13 cellular contexts compared by ENCODE assay signal in genomic region chr16:87836844-87837581, GRCh38. TPM values are rescaled to one million over a fixed set of nuclear protein-coding genes. Genes with fewer than 3 reads are reported as not detected.
DNase-seq lines count a peak whose midpoint lies in the region; ATAC-seq lines count a peak whose summit lies in the region.
"Had no signal": no experiment of that assay in that cellular context is flagged by ENCODE, and none has a peak within 500 bp of the region (broad histone marks: within the 10 kb centered on the region; RNA-seq: fewer than 3 reads in every experiment).

No MANE protein-coding gene starts in this region.

- H3K36me3 Mint-ChIP-seq in stimulated activated naive CD8-positive, alpha-beta T cell treated with anti-CD3 and anti-CD28 coated beads, Interleukin-15, Interleukin-2, amounts not matched to agents 100 ng/mL and 50 ng/mL, for 24 hours (ENCODE audit: low read depth): peaks cover 61% of the 10 kb centered on the region

- no peaks in the 10 kb centered on the region for H3K9me3 ChIP-seq in aorta (ENCODE audit: control insufficient read depth, low read length)

- no peak for ATAC-seq in stimulated activated naive CD8-positive, alpha-beta T cell treated with anti-CD3 and anti-CD28 coated beads, Interleukin-15, Interleukin-2, amounts not matched to agents 100 U/mL and 50 U/mL, for 24 hours
- ATAC-seq in left lobe of liver (peak; percentile 2), aorta (ENCODE audit: low FRiP score) (peak; percentile 44), HG02970 (IDR thresholded peaks at IDR 0.05; ENCODE audit: low FRiP score, unreplicated experiment) (no peak), GM21390 (IDR thresholded peaks at IDR 0.05; ENCODE audit: unreplicated experiment) (no peak)
- ATAC-seq: naive thymus-derived CD8-positive, alpha-beta T cell had no signal

- no peaks in the 10 kb centered on the region for H3K4me1 Mint-ChIP-seq in stimulated activated naive CD8-positive, alpha-beta T cell treated with anti-CD3 and anti-CD28 coated beads, Interleukin-15, Interleukin-2, amounts not matched to agents 100 ng/mL and 50 ng/mL, for 24 hours (ENCODE audit: low read depth)

- no peaks in the 10 kb centered on the region for H3K4me1 ChIP-seq in aorta (ENCODE audit: control insufficient read depth in 1 of 2, insufficient read depth in 2 of 2, low read length in 2 of 2)

- H3K4me3 Mint-ChIP-seq in stimulated activated naive CD8-positive, alpha-beta T cell treated with anti-CD3 and anti-CD28 coated beads, Interleukin-15, Interleukin-2, amounts not matched to agents 100 ng/mL and 50 ng/mL, for 24 hours: no peak overlapping the region
- H3K4me3 Mint-ChIP-seq: B cell had no signal

- H3K27ac Mint-ChIP-seq in stimulated activated naive CD8-positive, alpha-beta T cell treated with anti-CD3 and anti-CD28 coated beads, Interleukin-15, Interleukin-2, amounts not matched to agents 100 ng/mL and 50 ng/mL, for 24 hours: peak overlapping the region; percentile 74
- H3K27ac Mint-ChIP-seq: B cell had no signal

- WGBS in aorta, 2 donors: 81 to 85% methylated on average over 17 of the region's 17 CpGs

- DNase-seq in stimulated activated naive CD8-positive, alpha-beta T cell treated with anti-CD3 and anti-CD28 coated beads, Interleukin-15, Interleukin-2, amounts not matched to agents 100 U/mL and 50 U/mL, for 24 hours: no peak
- peak; percentile 94 to 95 for DNase-seq in dermis microvascular lymphatic vessel endothelial cell (ENCODE audit: low read depth in 2 of 2)
- DNase-seq in left lobe of liver (ENCODE audit: low spot score): no peak
- DNase-seq in aorta: no peak
- DNase-seq in effector CD8-positive, alpha-beta T cell (lab: John Stamatoyannopoulos, UW): no peak
- DNase-seq: activated CD4-positive, alpha-beta T cell treated with anti-CD3 and anti-CD28 coated beads, Interleukin-2, amount 50 U/mL, for 48 hours; amniotic stem cell; naive thymus-derived CD8-positive, alpha-beta T cell; NCI-H1930 had no signal

- intact Hi-C loops in aorta (cut with DNase I): loop anchor here in 1 of 2 donors (5.0 kb wide), 1 partner anchor 45 kb away; no protein-coding TSS in a partner anchor

- H3K9me3 Mint-ChIP-seq in stimulated activated naive CD8-positive, alpha-beta T cell treated with anti-CD3 and anti-CD28 coated beads, Interleukin-15, Interleukin-2, amounts not matched to agents 100 ng/mL and 50 ng/mL, for 24 hours: no peaks in the 10 kb centered on the region
- H3K9me3 Mint-ChIP-seq: naive thymus-derived CD8-positive, alpha-beta T cell had no signal

- H3K27me3 Mint-ChIP-seq in stimulated activated naive CD8-positive, alpha-beta T cell treated with anti-CD3 and anti-CD28 coated beads, Interleukin-15, Interleukin-2, amounts not matched to agents 100 ng/mL and 50 ng/mL, for 24 hours: no peaks in the 10 kb centered on the region
- H3K27me3 Mint-ChIP-seq: B cell; naive thymus-derived CD8-positive, alpha-beta T cell had no signal

- no peaks in the 10 kb centered on the region for H3K27me3 ChIP-seq in aorta (ENCODE audit: control insufficient read depth in 1 of 2, insufficient read depth in 2 of 2, low read length in 1 of 2)

- no peak overlapping the region for H3K4me3 ChIP-seq in aorta (ENCODE audit: low read length in 2 of 2)

- H3K27ac ChIP-seq in aorta (ENCODE audit: low read depth in 1 of 2, low read length in 2 of 2): no peak overlapping the region

- H3K36me3 ChIP-seq in aorta (ENCODE audit: control insufficient read depth in 1 of 2, insufficient read depth in 2 of 2, low read length in 1 of 2): no peaks in the 10 kb centered on the region

RNA-seq across cellular contexts. Expression of gene SLC7A5, which starts 32.3 kb away (rescaled TPM):
- total RNA-seq in dermis microvascular lymphatic vessel endothelial cell (2.7 and 4.6 TPM in 2 replicates), left lobe of liver (13.4 TPM), aorta (10 to 100 TPM in 1 of 2 donors, 1 to 10 TPM in 1; 6.8 to 14.5 TPM)
- polyA plus RNA-seq in aorta: 1 to 10 TPM; 1.8 to 2.0 TPM

Comparison
In these comparisons a context has a peak if more than half of its experiments do, and no peak if none do; other contexts are left out.
1. ATAC-seq: peak in left lobe of liver (single experiment) and aorta (single experiment); none in stimulated activated naive CD8-positive, alpha-beta T cell treated with anti-CD3 and anti-CD28 coated beads, Interleukin-15, Interleukin-2, amounts not matched to agents 100 U/mL and 50 U/mL, for 24 hours (single experiment), HG02970 (single experiment) and GM21390 (single experiment).
2. DNase-seq: peak in dermis microvascular lymphatic vessel endothelial cell (2 of 2); none in stimulated activated naive CD8-positive, alpha-beta T cell treated with anti-CD3 and anti-CD28 coated beads, Interleukin-15, Interleukin-2, amounts not matched to agents 100 U/mL and 50 U/mL, for 24 hours (single experiment), left lobe of liver (single experiment), aorta (0 of 2) and effector CD8-positive, alpha-beta T cell (single experiment).